ENCODE assay signal across 1 cellular context in genomic region chr16:88811850-88812736, GRCh38.
TF ChIP-seq lines count a peak whose summit lies in the region.

APRT (minus strand) TSS chr16:88811928; CDS start chr16:88811899, 29 bp downstream.

TF ChIP-seq in HepG2, 621 proteins besides CTCF, POLR2A, EP300 and RAD21 (continued from another document and continues in another):
- TF ChIP-seq CEBPG (CRISPR knock-in tag; IDR thresholded peaks at IDR 0.05) (no peak), NFKB2 (CRISPR knock-in tag; IDR thresholded peaks at IDR 0.05; ENCODE audit: borderline replicate concordance) (peak; percentile 28), BCLAF1 (IDR thresholded peaks at IDR 0.05) (no peak), RELA (CRISPR knock-in tag; IDR thresholded peaks at IDR 0.05) (peak; percentile 76; the same call in 1 of the 2 replicates), PLSCR1 (CRISPR knock-in tag; IDR thresholded peaks at IDR 0.05; ENCODE audit: borderline replicate concordance) (no peak), KDM6A (CRISPR knock-in tag; IDR thresholded peaks at IDR 0.05; ENCODE audit: low read depth) (no peak), CSRNP1 (CRISPR knock-in tag; IDR thresholded peaks at IDR 0.05) (peak; percentile 37; the same call in 1 of the 2 replicates), GATAD1 (CRISPR knock-in tag; IDR thresholded peaks at IDR 0.05) (peak; percentile 63), ZNF740 (CRISPR knock-in tag; IDR thresholded peaks at IDR 0.05) (peak; percentile 13; the same call in 1 of the 2 replicates), MIER2 (CRISPR knock-in tag; IDR thresholded peaks at IDR 0.05) (peak; percentile 50; the same call in 1 of the 2 replicates), HOXA3 (CRISPR knock-in tag; IDR thresholded peaks at IDR 0.05) (peak; percentile 71; the same call in 1 of the 2 replicates), NFE2 (CRISPR knock-in tag; IDR thresholded peaks at IDR 0.05) (no peak), ZNF891 (CRISPR knock-in tag; IDR thresholded peaks at IDR 0.05) (peak; percentile 6; the same call in 1 of the 2 replicates), HES4 (CRISPR knock-in tag; IDR thresholded peaks at IDR 0.05; ENCODE audit: borderline replicate concordance) (peak; percentile 53; the same call in 1 of the 2 replicates), ZNF326 (CRISPR knock-in tag; IDR thresholded peaks at IDR 0.05; ENCODE audit: borderline replicate concordance) (no peak), ZBTB20 (CRISPR knock-in tag; IDR thresholded peaks at IDR 0.05; ENCODE audit: borderline replicate concordance, low read depth) (peak; percentile 10; the same call in 1 of the 2 replicates), ZBTB4 (CRISPR knock-in tag; IDR thresholded peaks at IDR 0.05; ENCODE audit: borderline replicate concordance) (no peak), NR0B2 (CRISPR knock-in tag; IDR thresholded peaks at IDR 0.05) (no peak), SSRP1 (CRISPR knock-in tag; IDR thresholded peaks at IDR 0.05) (no peak; the same call in 1 of the 2 replicates), ELF1 (CRISPR knock-in tag; IDR thresholded peaks at IDR 0.05) (no peak), CENPBD1 (CRISPR knock-in tag; IDR thresholded peaks at IDR 0.05; ENCODE audit: borderline replicate concordance, low read depth) (peak; percentile 54; the same call in 1 of the 2 replicates), NFATC3 (CRISPR knock-in tag; IDR thresholded peaks at IDR 0.05) (0 out of 2 replicates have a peak, but pooled peaks have one; percentile 54), ZNF616 (CRISPR knock-in tag; IDR thresholded peaks at IDR 0.05; ENCODE audit: low read depth) (peak; percentile 69; the same call in 1 of the 2 replicates), SPEN (CRISPR knock-in tag; IDR thresholded peaks at IDR 0.05; ENCODE audit: low read depth) (peak; percentile 91), PAF1 (CRISPR knock-in tag; IDR thresholded peaks at IDR 0.05) (no peak), GLMP (CRISPR knock-in tag; IDR thresholded peaks at IDR 0.05; ENCODE audit: borderline replicate concordance) (no peak), ZNF691 (CRISPR knock-in tag; IDR thresholded peaks at IDR 0.05; ENCODE audit: borderline replicate concordance, low read depth) (0 out of 2 replicates have a peak, but pooled peaks have one; percentile 16), ATF2 (CRISPR knock-in tag; IDR thresholded peaks at IDR 0.05) (peak; percentile 35; the same call in 1 of the 2 replicates), ZBTB34 (CRISPR knock-in tag; IDR thresholded peaks at IDR 0.05) (no peak), ZBTB37 (CRISPR knock-in tag; IDR thresholded peaks at IDR 0.05) (no peak), HMG20A (CRISPR knock-in tag; IDR thresholded peaks at IDR 0.05; ENCODE audit: borderline replicate concordance) (no peak), PHF5A (CRISPR knock-in tag; IDR thresholded peaks at IDR 0.05; ENCODE audit: low read depth, unreplicated experiment) (peak; percentile 67), ERF (CRISPR knock-in tag; IDR thresholded peaks at IDR 0.05) (peak; percentile 92), PITX1 (CRISPR knock-in tag; IDR thresholded peaks at IDR 0.05) (peak; percentile 74), ZFP41 (CRISPR knock-in tag; IDR thresholded peaks at IDR 0.05; ENCODE audit: borderline replicate concordance) (no peak; the same call in 1 of the 2 replicates), TFDP2 (CRISPR knock-in tag; IDR thresholded peaks at IDR 0.05) (peak; percentile 81), MNT (IDR thresholded peaks at IDR 0.05) (peak; percentile 55; the same call in 1 of the 2 replicates), ZSCAN12 (CRISPR knock-in tag; IDR thresholded peaks at IDR 0.05) (0 out of 2 replicates have a peak, but pooled peaks have one; percentile 23)
